In the genomic region with DNA sequence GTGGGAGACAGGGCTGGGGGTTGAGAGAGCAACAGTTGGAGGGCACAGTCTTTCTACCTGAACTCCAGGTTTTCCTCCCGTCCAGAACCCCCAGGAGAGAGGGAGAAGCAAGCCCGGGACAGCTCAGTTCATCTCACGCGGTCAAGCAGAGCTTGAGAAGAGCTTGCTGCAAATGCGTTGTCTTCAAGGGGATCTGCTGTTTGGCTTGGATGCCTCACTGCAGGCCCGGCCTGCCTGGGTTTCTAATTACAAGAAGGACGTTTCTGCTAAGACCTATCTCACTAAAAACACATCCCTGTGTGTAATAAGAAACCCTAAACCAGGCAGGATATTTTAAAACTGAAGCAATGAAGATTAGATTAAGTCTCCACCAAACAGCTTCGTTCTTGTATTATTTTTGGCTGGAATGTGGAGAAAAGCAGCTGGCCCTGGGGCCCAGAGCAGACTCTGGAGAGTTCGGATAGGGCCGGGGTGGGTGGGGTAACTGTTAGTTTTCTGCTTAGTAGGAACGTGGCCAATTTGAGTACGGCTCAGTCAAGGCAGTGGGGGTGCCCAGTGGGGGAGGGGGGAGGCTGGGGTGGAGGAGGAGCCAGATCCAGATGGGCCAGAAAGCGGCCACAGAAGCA, we compare ENCODE assay signal across 13 cellular contexts. TPM values are rescaled to one million over a fixed set of nuclear protein-coding genes. Genes with fewer than 3 reads are reported as not detected.
DNase-seq lines count a peak whose midpoint lies in the region; ATAC-seq and TF ChIP-seq lines count a peak whose summit lies in the region.
"Had no signal": no experiment of that assay in that cellular context is flagged by ENCODE, and none has a peak within 500 bp of the region (broad histone marks: within the 10 kb centered on the region; RNA-seq: fewer than 3 reads in every experiment).

No MANE protein-coding gene starts in this region.

- H3K36me3 ChIP-seq in mesenchymal stem cell (ENCODE audit: control insufficient read depth in 1 of 2, insufficient read depth in 2 of 2, low read depth in 1 of 2, low read length in 2 of 2), result peaks cover 0 to 21% of the 10 kb centered on the region in 2 experiments
- no peaks in the 10 kb centered on the region for H3K36me3 ChIP-seq in subcutaneous abdominal adipose tissue (ENCODE audit: control insufficient read depth in 5 of 5, insufficient read depth in 5 of 5, low read length in 5 of 5)
- H3K36me3 ChIP-seq: HAP-1 had no signal

- no peak overlapping the region for H2BK5ac ChIP-seq in mesenchymal stem cell (ENCODE audit: low read depth, low read length, poor library complexity, severe bottlenecking)

- H4K8ac ChIP-seq in mesenchymal stem cell (ENCODE audit: low read length), result peak overlapping the region; percentile 79

- H3K9ac ChIP-seq in mesenchymal stem cell (ENCODE audit: low read length), result peak overlapping the region; percentile 74
- peak overlapping the region in 2 of 5 donors; percentile 24 to 42 for H3K9ac ChIP-seq in subcutaneous abdominal adipose tissue (ENCODE audit: low read length in 5 of 5)

- H3K4me3 ChIP-seq in mesenchymal stem cell (ENCODE audit: insufficient read depth in 1 of 2, low read depth in 1 of 2, low read length in 2 of 2) (peak overlapping the region in 1 of 2 experiments; percentile 53), subcutaneous abdominal adipose tissue (ENCODE audit: low read depth in 1 of 5, low read length in 5 of 5) (peak overlapping the region in 2 of 5 donors; percentile 27 to 33)
- H3K4me3 ChIP-seq: HAP-1 had no signal

- peak overlapping the region; percentile 44 for H3K4me2 ChIP-seq in mesenchymal stem cell (ENCODE audit: low read length, poor library complexity, severe bottlenecking)

- peak overlapping the region in 1 of 2 experiments; percentile 67 for H3K18ac ChIP-seq in mesenchymal stem cell (ENCODE audit: low read depth in 1 of 2, low read length in 2 of 2)

- peak overlapping the region; percentile 60 for H2AK5ac ChIP-seq in mesenchymal stem cell (ENCODE audit: low read length, severe bottlenecking)

- no peaks in the 10 kb centered on the region for H3K9me3 ChIP-seq in mesenchymal stem cell (ENCODE audit: control insufficient read depth, low read length)
- H3K9me3 ChIP-seq in subcutaneous abdominal adipose tissue (ENCODE audit: control insufficient read depth in 5 of 5, low read length in 5 of 5), result no peaks in the 10 kb centered on the region
- H3K9me3 ChIP-seq: HAP-1 had no signal

- ATAC-seq in activated CD4-positive, CD25-positive, alpha-beta regulatory T cell treated with anti-CD3 and anti-CD28 coated beads, Interleukin-2, amount 50 U/mL, for 24 hours, result no peak

- peaks cover 43% of the 10 kb centered on the region for H3K4me1 ChIP-seq in mesenchymal stem cell (ENCODE audit: control insufficient read depth, insufficient read depth, low read depth, low read length)
- H3K4me1 ChIP-seq in subcutaneous abdominal adipose tissue (ENCODE audit: control insufficient read depth in 5 of 5, insufficient read depth in 5 of 5, low read length in 5 of 5), result peaks cover 4 to 51% (median 45%) of the 10 kb centered on the region in 5 donors

- peaks cover 20% of the 10 kb centered on the region for H3K79me1 ChIP-seq in mesenchymal stem cell (replicated peaks; ENCODE audit: low read length, poor library complexity, severe bottlenecking)

- H3K27me3 ChIP-seq in mesenchymal stem cell (ENCODE audit: control insufficient read depth in 1 of 2, insufficient read depth in 1 of 2, low read length in 2 of 2) (peaks cover 0 to 70% of the 10 kb centered on the region in 2 experiments), subcutaneous abdominal adipose tissue (ENCODE audit: control insufficient read depth in 5 of 5, insufficient read depth in 4 of 5, low read length in 5 of 5) (peaks cover 0 to 24% (median 6%) of the 10 kb centered on the region in 5 donors)

- H2BK15ac ChIP-seq in mesenchymal stem cell (ENCODE audit: low read depth, poor library complexity, severe bottlenecking), result no peak overlapping the region

- 26% methylated on average over 9 of the region's 13 CpGs for WGBS in mesenchymal stem cell

- no peak overlapping the region for H4K91ac ChIP-seq in mesenchymal stem cell (ENCODE audit: low read length)

- H2BK12ac ChIP-seq in mesenchymal stem cell (ENCODE audit: low read length in 2 of 2), result no peak overlapping the region

- no peak overlapping the region for H3K23ac ChIP-seq in mesenchymal stem cell (ENCODE audit: low read length in 2 of 2)

- peak overlapping the region in 1 of 2 experiments; percentile 11 for H3K4ac ChIP-seq in mesenchymal stem cell (ENCODE audit: low read depth in 1 of 2, low read length in 2 of 2)

- DNase-seq in NCI-H82 treated with DMSO at 0.1 percent for 48 hours (lab: John Stamatoyannopoulos, UW; ENCODE audit: unreplicated experiment) (peak; percentile 48), erythroblast (lab: John Stamatoyannopoulos, UW) (peak; percentile 17 to 40), mesenchymal stem cell (peak; percentile 57), NOMO-1 treated with dmso at 0.1 percent for 144 hours (lab: John Stamatoyannopoulos, UW; ENCODE audit: unreplicated experiment) (no peak), hypothalamus (lab: John Stamatoyannopoulos, UW) (no peak), AML-193 (lab: John Stamatoyannopoulos, UW) (no peak)
- DNase-seq: Calu3; NCI-H187 treated with DMSO at 0.1 percent for 48 hours; SHP77 treated with DMSO at 0.1 percent for 48 hours; stimulated activated CD4-positive, alpha-beta T cell treated with anti-CD3 and anti-CD28 coated beads, Interleukin-2, amount 100 ng/mL, for 24 hours had no signal

- no peak overlapping the region for H3K14ac ChIP-seq in mesenchymal stem cell (ENCODE audit: low read length in 2 of 2)

- H3K27ac ChIP-seq in mesenchymal stem cell (ENCODE audit: low read length, poor library complexity, severe bottlenecking), result peak overlapping the region; percentile 89
- peak overlapping the region; percentile 44 for H3K27ac ChIP-seq in subcutaneous abdominal adipose tissue (ENCODE audit: low read depth, low read length)

- H2AFZ ChIP-seq in mesenchymal stem cell (ENCODE audit: low read depth, low read length), result no peak overlapping the region

- H2BK120ac ChIP-seq in mesenchymal stem cell (ENCODE audit: low read depth, low read length), result no peak overlapping the region

- TF ChIP-seq POLR2A in erythroblast (IDR thresholded peaks at IDR 0.05; ENCODE audit: low read length), result no peak

RNA-seq across cellular contexts. Expression of a gene that starts 6.0 kb away (rescaled TPM):
- polyA plus RNA-seq in mesenchymal stem cell (2013, experiment 1 of 2), result 3.7 TPM
- 3.4 TPM for polyA plus RNA-seq in mesenchymal stem cell (2013, experiment 2 of 2)

RNA-seq across cellular contexts. Expression of a gene that starts 59.1 kb away (rescaled TPM):
- polyA plus RNA-seq in mesenchymal stem cell (2013, experiment 1 of 2), result 19.4 TPM
- 18.8 TPM for polyA plus RNA-seq in mesenchymal stem cell (2013, experiment 2 of 2)

Comparison
In these comparisons a context has a peak if more than half of its experiments do, and no peak if none do; other contexts are left out.
1. DNase-seq: peak in NCI-H82 treated with DMSO at 0.1 percent for 48 hours (single experiment), erythroblast (2 of 2) and mesenchymal stem cell (single experiment); none in NOMO-1 treated with dmso at 0.1 percent for 144 hours (single experiment), hypothalamus (0 of 51) and AML-193 (0 of 2).